29 cellular contexts compared by ENCODE assay signal in the genomic region with DNA sequence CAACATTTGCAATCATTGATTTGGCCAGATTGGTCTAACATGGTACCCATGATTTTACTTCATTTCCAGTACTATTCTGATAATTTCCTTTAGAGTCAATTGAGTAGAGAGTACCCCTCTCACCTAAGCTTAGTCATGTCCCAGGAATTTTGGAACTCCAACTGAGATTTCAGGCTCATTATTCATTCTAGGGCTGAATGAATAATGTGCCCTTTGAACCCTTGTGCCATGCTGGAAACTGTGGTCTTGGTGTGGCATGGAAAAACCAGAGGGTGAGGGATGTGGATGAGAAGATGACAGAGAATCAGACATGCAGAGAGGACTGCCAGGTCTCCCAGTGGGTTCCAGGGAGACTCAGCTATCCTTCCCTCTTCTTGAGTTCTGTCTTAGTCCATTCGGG. TPM values are rescaled to one million over a fixed set of nuclear protein-coding genes. Genes with fewer than 3 reads are reported as not detected.
DNase-seq lines count a peak whose midpoint lies in the region; ATAC-seq and TF ChIP-seq lines count a peak whose summit lies in the region.
"Had no signal": no experiment of that assay in that cellular context is flagged by ENCODE, and none has a peak within 500 bp of the region (broad histone marks: within the 10 kb centered on the region; RNA-seq: fewer than 3 reads in every experiment).

No MANE protein-coding gene starts in this region.

- peaks cover 4% of the 10 kb centered on the region; the same call in 1 of the 2 replicates for H3F3A ChIP-seq in DOHH2 (ENCODE audit: control insufficient read depth, insufficient read depth)

- H3K4me3 ChIP-seq in DOHH2 (ENCODE audit: low read length) (peak overlapping the region; percentile 47; the same call in 1 of the 2 replicates), kidney epithelial cell (ENCODE audit: low read depth, low read length) (no peak overlapping the region)
- H3K4me3 ChIP-seq: coronary artery, gastroesophageal sphincter, lower lobe of right lung, Peyer's patch, smooth muscle cell, suprapubic skin had no signal

- no peaks in the 10 kb centered on the region for H3K9me2 ChIP-seq in DOHH2 (replicated peaks; ENCODE audit: control insufficient read depth, low read length)

- no peaks in the 10 kb centered on the region for H4K20me1 ChIP-seq in DOHH2 (ENCODE audit: control insufficient read depth, insufficient read depth, low read depth, low read length)

- H3K4me1 ChIP-seq in DOHH2 (ENCODE audit: control insufficient read depth, low read length), result peaks cover 40% of the 10 kb centered on the region
- H3K4me1 ChIP-seq: BE2C, gastroesophageal sphincter had no signal

- no peaks in the 10 kb centered on the region for H3K79me2 ChIP-seq in DOHH2 (ENCODE audit: control insufficient read depth, low read length)

- TF ChIP-seq CTCF in DOHH2 (IDR thresholded peaks at IDR 0.05; ENCODE audit: low read depth, low read length, poor library complexity, severe bottlenecking) (no peak), kidney epithelial cell (IDR thresholded peaks at IDR 0.05; ENCODE audit: insufficient read depth, low read length, poor library complexity, severe bottlenecking) (no peak)

- peak; percentile 13 for DNase-seq in ACHN
- DNase-seq in RPMI7951 (ENCODE audit: low read depth), result peak; percentile 3
- peak; percentile 7 for DNase-seq in kidney epithelial cell (ENCODE audit: low read depth)
- no peak for DNase-seq in NCI-H1694 (lab: John Stamatoyannopoulos, UW)
- DNase-seq in NCI-H82 treated with DMSO at 0.1 percent for 48 hours (lab: John Stamatoyannopoulos, UW; ENCODE audit: unreplicated experiment), result no peak
- no peak for DNase-seq in posterior cingulate gyrus
- DNase-seq: activated CD4-positive, alpha-beta T cell treated with anti-CD3 and anti-CD28 coated beads for 36 hours; activated naive CD4-positive, alpha-beta T cell treated with anti-CD3 and anti-CD28 coated beads for 36 hours; activated T-cell treated with anti-CD3 and anti-CD28 coated beads, Interleukin-2, amount 50 U/mL, for 48 hours; amniotic stem cell; BE2C; GDM1; islet precursor cell; lower lobe of right lung; MM.1S; NCI-H1417 treated with DMSO at 0.1 percent for 48 hours; NCI-H2107; NCI-H510A; nucleus accumbens; Peyer's patch; stimulated activated CD4-positive, alpha-beta T cell treated with anti-CD3 and anti-CD28 coated beads, Interleukin-2, amount 100 ng/mL, for 48 hours; T-helper 2 cell had no signal

- peak overlapping the region; percentile 68 for H3K4me2 ChIP-seq in DOHH2 (ENCODE audit: low read length)
- H3K4me2 ChIP-seq: smooth muscle cell had no signal

- intact Hi-C loops in posterior cingulate gyrus (cut with DNase I), result no loop called here

- in situ Hi-C loops in ACHN (cut with HindIII; ENCODE audit: low pct_ligation_motif_present, low pct_unique_long_range_greater_than_20kb, low sequenced_read_pairs), result no loop called here

- H3K27ac ChIP-seq in DOHH2 (ENCODE audit: low read depth, low read length), result no peak overlapping the region
- H3K27ac ChIP-seq: gastroesophageal sphincter, lower lobe of right lung, suprapubic skin had no signal

- H3K36me3 ChIP-seq in DOHH2 (ENCODE audit: control insufficient read depth, low read length) (peaks cover 40% of the 10 kb centered on the region), kidney epithelial cell (ENCODE audit: control insufficient read depth, insufficient read depth, low read length) (peaks cover 3% of the 10 kb centered on the region)

- H3K27me3 ChIP-seq in DOHH2 (ENCODE audit: control insufficient read depth, low read length), result no peaks in the 10 kb centered on the region
- no peaks in the 10 kb centered on the region for H3K27me3 ChIP-seq in kidney epithelial cell (ENCODE audit: control insufficient read depth, insufficient read depth, low read length)
- H3K27me3 ChIP-seq: BE2C, gastroesophageal sphincter, Peyer's patch, suprapubic skin had no signal

- ATAC-seq in GM21447 (IDR thresholded peaks at IDR 0.05; ENCODE audit: unreplicated experiment), result no peak
- ATAC-seq: activated CD4-positive, alpha-beta T cell treated with anti-CD3 and anti-CD28 coated beads for 36 hours; gastroesophageal sphincter; lower lobe of right lung; stimulated activated effector memory CD8-positive, alpha-beta T cell treated with anti-CD3 and anti-CD28 coated beads, Interleukin-12 subunit alpha, Interleukin-12 subunit beta, amount 100 ng/mL, for 72 hours had no signal

- no peaks in the 10 kb centered on the region for H3K9me3 ChIP-seq in DOHH2 (ENCODE audit: control insufficient read depth, insufficient read depth, low read length)
- H3K9me3 ChIP-seq: BE2C, gastroesophageal sphincter, lower lobe of right lung, Peyer's patch, suprapubic skin had no signal

RNA-seq across cellular contexts. Expression of a gene that starts 30.2 kb away (rescaled TPM):
- total RNA-seq in RPMI7951 (2014; rRNA removed; shearing (Covaris generic)), result 164 and 232 TPM in 2 replicates
- total RNA-seq in kidney epithelial cell, result 241 and 246 TPM in 2 replicates

RNA-seq across cellular contexts. Expression of a gene that starts 40.4 kb away (rescaled TPM):
- 50.7 and 62.0 TPM in 2 replicates for total RNA-seq in RPMI7951 (2014; rRNA removed; shearing (Covaris generic))
- total RNA-seq in kidney epithelial cell, result 22.6 and 27.1 TPM in 2 replicates

Comparison
In these comparisons a context has a peak if more than half of its experiments do, and no peak if none do; other contexts are left out.
1. DNase-seq: peak in ACHN (single experiment), RPMI7951 (single experiment) and kidney epithelial cell (single experiment); none in NCI-H1694 (single experiment), NCI-H82 treated with DMSO at 0.1 percent for 48 hours (single experiment) and posterior cingulate gyrus (0 of 10).